In the genomic region with DNA sequence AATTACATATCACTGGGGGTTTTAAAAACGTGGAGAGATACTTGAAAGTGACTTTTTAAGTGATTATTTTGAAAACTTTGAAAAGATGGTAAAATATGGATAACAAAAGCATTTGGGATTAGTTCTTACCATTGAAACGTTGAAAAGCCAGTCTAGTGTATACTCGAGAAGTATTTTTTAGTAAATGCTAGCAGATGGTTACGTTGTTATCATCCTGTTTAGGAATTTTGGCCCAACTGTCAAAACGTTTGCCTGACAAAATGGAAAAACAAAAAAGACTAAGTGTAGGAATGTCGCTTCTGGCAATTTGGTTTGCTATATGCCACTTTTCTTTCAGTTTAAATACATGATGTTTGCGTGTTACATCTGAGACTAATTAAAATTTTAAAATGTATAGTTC, we compare ENCODE assay signal across 9 cellular contexts. TPM values are rescaled to one million over a fixed set of nuclear protein-coding genes. Genes with fewer than 3 reads are reported as not detected.
DNase-seq lines count a peak whose midpoint lies in the region; ATAC-seq and TF ChIP-seq lines count a peak whose summit lies in the region.
"Had no signal": no experiment of that assay in that cellular context is flagged by ENCODE, and none has a peak within 500 bp of the region (broad histone marks: within the 10 kb centered on the region; RNA-seq: fewer than 3 reads in every experiment).

No MANE protein-coding gene starts in this region.

- peaks cover 42% of the 10 kb centered on the region for H3K36me3 ChIP-seq in SJCRH30
- peaks cover 0 to 30% (median 1%) of the 10 kb centered on the region in 4 donors for H3K36me3 ChIP-seq in sigmoid colon

- 15 to 29% methylated on average over 7 of the region's 7 CpGs for WGBS in sigmoid colon, 2 donors

- H3K9me3 ChIP-seq in SJCRH30 (replicated peaks): peaks cover 12% of the 10 kb centered on the region; the same call in 1 of the 2 replicates
- H3K9me3 ChIP-seq in sigmoid colon: peaks cover 0 to 12% (median 6%) of the 10 kb centered on the region in 4 donors

- no peak for TF ChIP-seq EP300 in sigmoid colon (IDR thresholded peaks at IDR 0.05)

- DNase-seq in GM03348 (ENCODE audit: low spot score): peak; percentile 24
- no peak for DNase-seq in SJCRH30
- DNase-seq in fibroblast of mammary gland (ENCODE audit: low read depth): no peak
- no peak for DNase-seq in sigmoid colon
- no peak for DNase-seq in GM13977 (ENCODE audit: low spot score)
- no peak for DNase-seq in NCI-H748 (lab: John Stamatoyannopoulos, UW; ENCODE audit: unreplicated experiment)
- DNase-seq in NCI-H82 (lab: John Stamatoyannopoulos, UW): no peak
- DNase-seq: SIG-M5 had no signal

- H3K4me1 ChIP-seq in SJCRH30: no peaks in the 10 kb centered on the region
- peaks cover 0 to 34% (median 22%) of the 10 kb centered on the region in 4 donors for H3K4me1 ChIP-seq in sigmoid colon

- ATAC-seq in GM21528 (IDR thresholded peaks at IDR 0.05; ENCODE audit: low FRiP score, unreplicated experiment): no peak

- H3K4me3 ChIP-seq in SJCRH30 (peak overlapping the region; percentile 94), fibroblast of mammary gland (ENCODE audit: control insufficient read depth, low read depth, low read length) (peak overlapping the region; percentile 96), sigmoid colon (peak overlapping the region; percentile 90 to 99 (median 94))

- intact Hi-C loops in sigmoid colon (cut with DNase I): loop anchor here (10.0 kb wide), 2 partner anchors 119 to 351 kb away; partner anchors contain the start of gene INSIG1

- no peak for TF ChIP-seq POLR2A in sigmoid colon (IDR thresholded peaks at IDR 0.05)

- no peak for TF ChIP-seq CTCF in fibroblast of mammary gland (conservative IDR thresholded peaks at IDR 0.05; ENCODE audit: control insufficient read depth, insufficient read depth, low read depth, low read length)
- no peak for TF ChIP-seq CTCF in sigmoid colon (IDR thresholded peaks at IDR 0.05)
- TF ChIP-seq CTCF in GM13977 (IDR thresholded peaks at IDR 0.05; ENCODE audit: extremely low read depth, insufficient read depth, missing control alignments): no peak

- no peaks in the 10 kb centered on the region for H3K27me3 ChIP-seq in SJCRH30
- H3K27me3 ChIP-seq in sigmoid colon: no peaks in the 10 kb centered on the region

- H3K27ac ChIP-seq in SJCRH30 (no peak overlapping the region), sigmoid colon (peak overlapping the region in 3 of 4 donors; percentile 91 to 98 (median 94))

- in situ Hi-C loops in GM13977 (cut with MboI; ENCODE audit: low pct_unique_long_range_greater_than_20kb, low sequenced_read_pairs, unreplicated experiment): no loop called here

RNA-seq across cellular contexts. Expression of gene RBM33, which starts 1.2 kb away (rescaled TPM):
- 38.5 and 38.7 TPM in 2 replicates for total RNA-seq in SJCRH30 (2014; rRNA removed; shearing (Covaris generic))
- 10 to 100 TPM; 27.5 to 60.4 (median 36.1) TPM for total RNA-seq in sigmoid colon
- polyA plus RNA-seq in sigmoid colon: 10 to 100 TPM in 1 of 3 donors, 1 to 10 TPM in 2; 3.6 to 30.8 (median 8.1) TPM
